ENCODE assay signal across 31 cellular contexts in the genomic region with DNA sequence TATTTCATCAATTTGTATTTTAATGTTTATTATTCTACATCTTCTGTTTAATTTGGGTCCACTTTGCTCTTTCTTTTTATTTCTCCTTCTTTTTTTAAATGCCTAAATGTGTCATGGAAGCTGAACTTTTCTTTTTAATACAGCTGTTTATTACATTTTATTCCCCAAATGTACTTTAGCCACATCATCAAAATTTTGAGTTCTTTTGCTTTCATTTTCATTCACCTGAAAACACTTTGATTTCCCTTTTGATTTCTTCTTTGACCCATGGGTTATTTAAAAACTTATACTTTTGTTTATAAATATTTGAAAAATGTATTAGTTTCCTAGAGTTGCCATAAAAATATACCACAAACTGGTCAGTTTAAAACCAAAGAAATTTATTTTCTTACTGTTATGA.
"Had no signal": no experiment of that assay in that cellular context is flagged by ENCODE, and none has a peak within 500 bp of the region (broad histone marks: within the 10 kb centered on the region; RNA-seq: fewer than 3 reads in every experiment).

No MANE protein-coding gene starts in this region.

- H3K36me3 Mint-ChIP-seq: natural killer cell; neural progenitor cell; stimulated activated memory B cell treated with anti-CD40 and anti-IgM and Interleukin-4, amounts not matched to agents 10 μg/mL and 1 μg/mL and 100 μg/mL, for 72 hours; type B pancreatic cell had no signal

- DNase-seq: natural killer cell; occipital lobe; ovary; posterior cingulate gyrus; psoas muscle; right cardiac atrium; right lobe of liver; sigmoid colon; spleen; stimulated activated CD4-positive, alpha-beta T cell treated with anti-CD3 and anti-CD28 coated beads, Interleukin-12 subunit alpha, Interleukin-12 subunit beta, amount 100 ng/mL, for 4 hours; stimulated activated CD4-positive, alpha-beta T cell treated with anti-CD3 and anti-CD28 coated beads, Interleukin-1b, Interleukin-23, amount 100 ng/mL, for 48 hours; stimulated activated CD4-positive, alpha-beta T cell treated with anti-CD3 and anti-CD28 coated beads, Interleukin-4, amount 100 ng/mL, for 1 hour; stimulated activated CD4-positive, alpha-beta T cell treated with anti-CD3 and anti-CD28 coated beads, Interleukin-4, amount 100 ng/mL, for 4 hours; stimulated activated CD8-positive, alpha-beta memory T cell treated with anti-CD3 and anti-CD28 coated beads, Interleukin-4, amount 100 ng/mL, for 48 hours; stimulated activated naive CD4-positive, alpha-beta T cell; stimulated activated naive CD8-positive, alpha-beta T cell treated with anti-CD3 and anti-CD28 coated beads, Interleukin-15, amount 100 ng/mL, for 72 hours; stimulated activated naive CD8-positive, alpha-beta T cell treated with anti-CD3 and anti-CD28 coated beads, Interleukin-15, Interleukin-2, amounts not matched to agents 100 U/mL and 50 U/mL, for 24 hours; substantia nigra; testis; tibial artery; transverse colon; upper lobe of right lung; uterus had no signal

- H3K27me3 Mint-ChIP-seq: progenitor cell of endocrine pancreas; stimulated activated memory B cell treated with anti-CD40 and anti-IgM and Interleukin-4, amounts not matched to agents 10 μg/mL and 1 μg/mL and 100 μg/mL, for 72 hours; stimulated activated naive CD8-positive, alpha-beta T cell treated with anti-CD3 and anti-CD28 coated beads, Interleukin-15, amount 100 ng/mL, for 72 hours; type B pancreatic cell had no signal

- H3K4me1 ChIP-seq: neural progenitor cell, parathyroid adenoma, psoas muscle, right lobe of liver, sigmoid colon, spleen, suprapubic skin, testis, tibial artery, transverse colon, upper lobe of right lung, uterus had no signal

- ATAC-seq: natural killer cell; psoas muscle; right cardiac atrium; right lobe of liver; stimulated activated memory B cell treated with anti-CD40 and anti-IgM and Interleukin-4, amounts not matched to agents 10 μg/mL and 1 μg/mL and 100 μg/mL, for 72 hours; stimulated activated naive CD8-positive, alpha-beta T cell treated with anti-CD3 and anti-CD28 coated beads, Interleukin-15, amount 100 ng/mL, for 72 hours; stimulated activated naive CD8-positive, alpha-beta T cell treated with anti-CD3 and anti-CD28 coated beads, Interleukin-15, Interleukin-2, amounts not matched to agents 100 U/mL and 50 U/mL, for 24 hours; upper lobe of right lung had no signal

- H3K27ac ChIP-seq: neural progenitor cell, ovary, parathyroid adenoma, psoas muscle, right lobe of liver, sigmoid colon, spleen, suprapubic skin, testis, tibial artery, transverse colon, upper lobe of right lung, uterus had no signal

- H3K9ac ChIP-seq: neural progenitor cell, parathyroid adenoma had no signal

- H3K79me2 ChIP-seq: parathyroid adenoma had no signal

- H3K9me3 ChIP-seq: ovary, psoas muscle, right lobe of liver, sigmoid colon, suprapubic skin, testis, tibial artery, transverse colon, upper lobe of right lung, uterus had no signal

- H3K4me2 ChIP-seq: neural progenitor cell, smooth muscle cell had no signal

- H3K4me3 Mint-ChIP-seq: natural killer cell; nephron; neural progenitor cell; stimulated activated memory B cell treated with anti-CD40 and anti-IgM and Interleukin-4, amounts not matched to agents 10 μg/mL and 1 μg/mL and 100 μg/mL, for 72 hours; stimulated activated naive CD8-positive, alpha-beta T cell treated with anti-CD3 and anti-CD28 coated beads, Interleukin-15, amount 100 ng/mL, for 72 hours; type B pancreatic cell had no signal

- H3K4me1 Mint-ChIP-seq: natural killer cell; nephron; neural progenitor cell; stimulated activated memory B cell treated with anti-CD40 and anti-IgM and Interleukin-4, amounts not matched to agents 10 μg/mL and 1 μg/mL and 100 μg/mL, for 72 hours; stimulated activated naive CD8-positive, alpha-beta T cell treated with anti-CD3 and anti-CD28 coated beads, Interleukin-15, amount 100 ng/mL, for 72 hours had no signal

- H3K27me3 ChIP-seq: neural progenitor cell, ovary, right lobe of liver, sigmoid colon, spleen, suprapubic skin, testis, tibial artery, transverse colon, upper lobe of right lung, uterus had no signal

- H3K4me3 ChIP-seq: neural progenitor cell, ovary, psoas muscle, right lobe of liver, sigmoid colon, smooth muscle cell, spleen, suprapubic skin, testis, tibial artery, transverse colon, upper lobe of right lung, uterus had no signal

- H3K36me3 ChIP-seq: neural progenitor cell, ovary, right lobe of liver, sigmoid colon, spleen, suprapubic skin, tibial artery, transverse colon, upper lobe of right lung, uterus had no signal

- H3K9me3 Mint-ChIP-seq: nephron; neural progenitor cell; stimulated activated memory B cell treated with anti-CD40 and anti-IgM and Interleukin-4, amounts not matched to agents 10 μg/mL and 1 μg/mL and 100 μg/mL, for 72 hours; stimulated activated naive CD8-positive, alpha-beta T cell treated with anti-CD3 and anti-CD28 coated beads, Interleukin-15, amount 100 ng/mL, for 72 hours had no signal

- H3K27ac Mint-ChIP-seq: natural killer cell; nephron; neural progenitor cell; progenitor cell of endocrine pancreas; stimulated activated memory B cell treated with anti-CD40 and anti-IgM and Interleukin-4, amounts not matched to agents 10 μg/mL and 1 μg/mL and 100 μg/mL, for 72 hours; stimulated activated naive CD8-positive, alpha-beta T cell treated with anti-CD3 and anti-CD28 coated beads, Interleukin-15, amount 100 ng/mL, for 72 hours; type B pancreatic cell had no signal

- H2AFZ ChIP-seq: neural progenitor cell, parathyroid adenoma had no signal
